Comparison of ENCODE assay signal across 8 cellular contexts in the genomic region with DNA sequence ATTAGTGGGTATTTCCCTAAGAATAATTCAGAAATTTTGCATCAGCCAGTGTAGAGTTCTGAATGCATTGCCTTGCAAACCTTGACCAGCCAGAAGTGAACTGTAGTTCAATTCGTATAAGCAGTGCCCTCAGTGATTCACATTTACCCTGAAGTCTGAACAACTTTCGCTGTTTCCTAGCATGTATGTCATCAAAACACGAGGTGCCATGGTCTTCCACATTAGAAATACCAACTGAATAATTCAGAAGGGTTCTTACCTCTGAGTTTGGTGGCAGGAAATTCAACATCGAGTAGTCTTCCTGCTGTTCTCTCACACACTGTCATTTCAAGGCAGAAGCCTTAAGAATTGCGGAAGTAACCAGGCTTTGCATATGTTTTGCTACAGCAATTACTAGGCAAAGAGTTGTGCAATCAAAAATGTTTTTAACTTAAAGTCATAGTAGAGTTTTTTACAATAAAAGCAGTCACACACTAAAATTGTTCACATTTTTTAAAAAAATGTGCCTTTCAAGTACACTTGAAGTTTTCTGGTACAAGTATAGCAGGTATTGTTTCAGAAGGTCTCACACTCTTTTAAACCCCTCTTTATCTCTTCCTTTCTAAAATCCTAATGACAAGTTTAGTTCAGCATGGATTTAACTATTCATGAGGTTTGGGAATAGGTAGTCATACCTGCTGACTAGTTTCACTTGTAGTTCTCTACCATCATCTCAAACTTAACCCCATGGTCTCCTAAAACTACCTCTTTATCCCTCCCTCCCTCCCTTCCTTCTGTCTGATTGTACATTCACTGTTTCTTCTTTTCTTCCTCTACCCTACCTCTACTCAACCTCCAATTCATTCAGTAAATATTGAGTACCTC.
DNase-seq lines count a peak whose midpoint lies in the region; ATAC-seq, FAIRE-seq and TF ChIP-seq lines count a peak whose summit lies in the region.

No MANE protein-coding gene starts in this region.

- no peaks in the 10 kb centered on the region for H3K9me3 ChIP-seq in SU-DHL-6 (ENCODE audit: insufficient read depth, low read length)
- H3K9me3 ChIP-seq in liver (ENCODE audit: control insufficient read depth in 4 of 4, low read length in 3 of 4), result no peaks in the 10 kb centered on the region

- peak; percentile 11 for DNase-seq in stimulated activated CD4-positive, alpha-beta T cell treated with anti-CD3 and anti-CD28 coated beads, Interleukin-4, amount 100 ng/mL, for 24 hours
- no peak for DNase-seq in stimulated activated CD4-positive, alpha-beta T cell treated with anti-CD3 and anti-CD28 coated beads, Interleukin-2, amount 100 ng/mL, for 24 hours
- DNase-seq in urothelium cell line (ENCODE audit: low spot score) (no peak), DMS114 treated with DMSO at 0.1 percent for 48 hours (lab: John Stamatoyannopoulos, UW; ENCODE audit: unreplicated experiment) (no peak), DMS79 (lab: John Stamatoyannopoulos, UW) (no peak)

- H3F3A ChIP-seq in SU-DHL-6 (ENCODE audit: insufficient read depth), result no peaks in the 10 kb centered on the region

- no peaks in the 10 kb centered on the region for H3K79me2 ChIP-seq in SU-DHL-6 (ENCODE audit: insufficient read depth, low read length)

- H2AFZ ChIP-seq in SU-DHL-6 (ENCODE audit: low read depth, low read length, severe bottlenecking), result peak overlapping the region; percentile 52

- TF ChIP-seq CTCF in SU-DHL-6 (IDR thresholded peaks at IDR 0.05; ENCODE audit: insufficient read depth, low read length, poor library complexity, severe bottlenecking), result no peak
- no peak for TF ChIP-seq CTCF in liver (IDR thresholded peaks at IDR 0.05; ENCODE audit: low read depth, low read length, missing input control)

- TF ChIP-seq RAD21 in liver (IDR thresholded peaks at IDR 0.05), result no peak

- peak overlapping the region; percentile 80 for H3K4me2 ChIP-seq in SU-DHL-6 (ENCODE audit: low read depth, low read length, poor library complexity, severe bottlenecking)

- peaks cover 0 to 2% (median 0%) of the 10 kb centered on the region in 4 donors for H3K4me1 ChIP-seq in liver (ENCODE audit: control insufficient read depth in 4 of 4, insufficient read depth in 4 of 4, low read length in 3 of 4)

- H3K9ac ChIP-seq in SU-DHL-6 (ENCODE audit: low read length), result peak overlapping the region; percentile 45
- no peak overlapping the region for H3K9ac ChIP-seq in liver (ENCODE audit: low read depth in 1 of 2, low read length in 2 of 2)

- peak overlapping the region; percentile 45 for H3K4me3 ChIP-seq in SU-DHL-6 (ENCODE audit: insufficient read depth, low read length, poor library complexity, severe bottlenecking)
- H3K4me3 ChIP-seq in liver (ENCODE audit: low read depth in 1 of 3, low read length in 3 of 3), result no peak overlapping the region

- 75% methylated on average over 5 of the region's 5 CpGs for WGBS in liver

- H3K27ac ChIP-seq in SU-DHL-6 (ENCODE audit: low read depth, low read length) (peak overlapping the region; percentile 61), liver (ENCODE audit: low read depth in 1 of 2, low read length in 2 of 2) (peak overlapping the region; percentile 32 to 60)

- no peak for FAIRE-seq in urothelium cell line (lab: Jason Lieb, UNC)

- H3K27me3 ChIP-seq in SU-DHL-6 (ENCODE audit: low read length) (no peaks in the 10 kb centered on the region), liver (ENCODE audit: control insufficient read depth in 4 of 4, insufficient read depth in 4 of 4, low read length in 3 of 4) (no peaks in the 10 kb centered on the region)

- no peaks in the 10 kb centered on the region for H4K20me1 ChIP-seq in SU-DHL-6 (ENCODE audit: low read depth, low read length)

- H3K36me3 ChIP-seq in SU-DHL-6 (ENCODE audit: low read length) (peaks cover 5% of the 10 kb centered on the region; the same call in 1 of the 2 replicates), liver (ENCODE audit: control insufficient read depth in 4 of 4, insufficient read depth in 3 of 4, low read depth in 1 of 4, low read length in 3 of 4) (peaks cover 0 to 4% (median 3%) of the 10 kb centered on the region in 4 donors)

- no peaks in the 10 kb centered on the region for H3K9me2 ChIP-seq in SU-DHL-6 (replicated peaks; ENCODE audit: insufficient read depth, low read length)

- ATAC-seq in HG02938 (IDR thresholded peaks at IDR 0.05; ENCODE audit: unreplicated experiment), result peak; percentile 99

TF ChIP-seq in liver, 16 proteins besides CTCF, POLR2A, EP300 and RAD21:
- TF ChIP-seq RXRA (IDR thresholded peaks at IDR 0.05) (no peak), FOXA2 (IDR thresholded peaks at IDR 0.05) (no peak), FOXA1 (IDR thresholded peaks at IDR 0.05) (no peak)
TF ChIP-seq in liver: peak in this region for 0.
